Comparison of ENCODE assay signal across 11 cellular contexts in the genomic region with DNA sequence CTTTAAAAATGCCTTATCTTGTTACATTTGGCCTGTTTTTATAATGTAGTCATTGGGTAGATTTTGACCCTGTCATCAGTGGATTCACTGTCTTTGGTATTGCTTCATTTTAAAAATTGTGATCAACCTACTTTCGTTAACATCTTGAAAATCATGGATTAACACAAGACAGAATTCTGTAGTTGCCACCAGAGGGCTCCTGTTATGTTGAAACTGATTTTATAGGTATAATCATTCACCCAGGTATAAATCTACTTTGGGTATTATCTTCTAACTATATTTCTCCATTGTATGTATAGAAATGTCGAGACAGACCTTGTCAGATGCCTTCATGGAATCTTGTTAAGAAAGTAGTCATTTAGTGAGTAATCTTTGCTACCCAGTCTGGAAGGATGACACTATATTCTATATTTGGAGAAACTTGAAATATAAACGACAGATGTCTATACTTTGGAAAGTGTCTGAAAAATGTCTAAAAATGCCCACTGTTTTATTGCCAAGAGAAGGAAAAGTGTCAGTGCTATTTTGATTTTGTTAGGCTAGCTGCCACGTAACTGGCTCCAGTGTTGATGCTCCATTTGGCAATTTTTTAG.
DNase-seq lines count a peak whose midpoint lies in the region; TF ChIP-seq lines count a peak whose summit lies in the region.
"Had no signal": no experiment of that assay in that cellular context is flagged by ENCODE, and none has a peak within 500 bp of the region (broad histone marks: within the 10 kb centered on the region; RNA-seq: fewer than 3 reads in every experiment).

No MANE protein-coding gene starts in this region.

- no peaks in the 10 kb centered on the region for H3K9me3 ChIP-seq in hepatocyte (ENCODE audit: low read depth)

- H2AFZ ChIP-seq in hepatocyte: no peak overlapping the region

- DNase-seq in A172 (ENCODE audit: low spot score) (peak; percentile 1), GM12864 (ENCODE audit: low read depth) (no peak), SK-MEL-5 (ENCODE audit: low read depth, low spot score) (peak; percentile 40), hepatocyte (ENCODE audit: low spot score) (no peak), D341Med (ENCODE audit: low spot score) (no peak), NK-92 (lab: John Stamatoyannopoulos, UW; ENCODE audit: unreplicated experiment) (no peak)
- no peak for DNase-seq in activated effector memory CD4-positive, alpha-beta T cell treated with Interleukin-2 at 50 U/mL for 16 hours
- no peak for DNase-seq in stimulated activated CD4-positive, alpha-beta T cell treated with anti-CD3 and anti-CD28 coated beads, Interleukin-2, amount 100 ng/mL, for 24 hours
- DNase-seq: activated T-cell treated with anti-CD3 and anti-CD28 coated beads, Interleukin-2, amount 50 U/mL, for 72 hours; NCI-H1048; T-cell had no signal

- H3K4me1 ChIP-seq in hepatocyte (ENCODE audit: insufficient read depth): no peaks in the 10 kb centered on the region

- no peak overlapping the region for H3K4me3 ChIP-seq in GM12864 (ENCODE audit: low read depth, low read length)
- H3K4me3 ChIP-seq in hepatocyte: no peak overlapping the region

- H3K79me2 ChIP-seq in hepatocyte: no peaks in the 10 kb centered on the region

- no peaks in the 10 kb centered on the region for H3K9me2 ChIP-seq in hepatocyte (replicated peaks; ENCODE audit: insufficient read depth)

- H3K27me3 ChIP-seq in hepatocyte: no peaks in the 10 kb centered on the region

- in situ Hi-C loops in SK-MEL-5 (cut with HindIII; ENCODE audit: low pct_unique_long_range_greater_than_20kb, low sequenced_read_pairs): no loop called here

- H4K20me1 ChIP-seq in hepatocyte (ENCODE audit: insufficient read depth, poor library complexity, severe bottlenecking): no peaks in the 10 kb centered on the region

- 94% methylated on average over 4 of the region's 4 CpGs for WGBS in hepatocyte (ENCODE audit: low lambda C conversion rate, missing lambda C conversion rate)

- TF ChIP-seq CTCF in GM12864 (IDR thresholded peaks at IDR 0.05; ENCODE audit: low read depth, low read length, missing control alignments) (peak; percentile 20), hepatocyte (IDR thresholded peaks at IDR 0.05; ENCODE audit: poor library complexity) (peak; percentile 23)

- no peak overlapping the region for H3K4me2 ChIP-seq in hepatocyte

- no peaks in the 10 kb centered on the region for H3K36me3 ChIP-seq in hepatocyte (replicated peaks; ENCODE audit: insufficient read depth, low read depth)

- no peak overlapping the region for H3K27ac ChIP-seq in hepatocyte

Comparison
In these comparisons a context has a peak if more than half of its experiments do, and no peak if none do; other contexts are left out.
1. DNase-seq: peak in A172 (single experiment) and SK-MEL-5 (single experiment); none in GM12864 (single experiment), hepatocyte (single experiment), D341Med (single experiment), NK-92 (single experiment), activated effector memory CD4-positive, alpha-beta T cell treated with Interleukin-2 at 50 U/mL for 16 hours (single experiment) and stimulated activated CD4-positive, alpha-beta T cell treated with anti-CD3 and anti-CD28 coated beads, Interleukin-2, amount 100 ng/mL, for 24 hours (0 of 2).